ENCODE assay signal across 13 cellular contexts in genomic region chr9:16985559-16986348, GRCh38.
DNase-seq lines count a peak whose midpoint lies in the region; ATAC-seq and TF ChIP-seq lines count a peak whose summit lies in the region.
"Had no signal": no experiment of that assay in that cellular context is flagged by ENCODE, and none has a peak within 500 bp of the region (broad histone marks: within the 10 kb centered on the region; RNA-seq: fewer than 3 reads in every experiment).

No MANE protein-coding gene starts in this region.

- no peaks in the 10 kb centered on the region for H3K36me3 Mint-ChIP-seq in chondrocyte (ENCODE audit: low read depth)

- H3K27ac ChIP-seq in tibial nerve, result peak overlapping the region in 2 of 4 donors; percentile 61 to 87
- H3K27ac ChIP-seq in body of pancreas, result no peak overlapping the region

- TF ChIP-seq CTCF in chondrocyte (IDR thresholded peaks at IDR 0.05) (no peak), tibial nerve (IDR thresholded peaks at IDR 0.05) (no peak), body of pancreas (IDR thresholded peaks at IDR 0.05) (no peak)

- 53% methylated on average over 12 of the region's 12 CpGs for WGBS in tibial nerve, 2 donors
- WGBS in body of pancreas, 2 donors, result 53 to 58% methylated on average over 12 of the region's 12 CpGs

- no peaks in the 10 kb centered on the region for H3K9me3 ChIP-seq in tibial nerve
- H3K9me3 ChIP-seq in body of pancreas, result no peaks in the 10 kb centered on the region

- H3K27me3 ChIP-seq in tibial nerve, result no peaks in the 10 kb centered on the region
- no peaks in the 10 kb centered on the region for H3K27me3 ChIP-seq in body of pancreas

- H3K27me3 Mint-ChIP-seq in chondrocyte (ENCODE audit: low read depth), result no peaks in the 10 kb centered on the region

- H3K4me3 Mint-ChIP-seq in chondrocyte (ENCODE audit: unreplicated experiment), result peak overlapping the region; percentile 57

- intact Hi-C loops in body of pancreas (cut with DNase I), result no loop called here

- H3K4me1 Mint-ChIP-seq in chondrocyte (ENCODE audit: low read depth), result peaks cover 36% of the 10 kb centered on the region

- H3K9me3 Mint-ChIP-seq in chondrocyte (ENCODE audit: low read depth), result no peaks in the 10 kb centered on the region

- DNase-seq in H4 (ENCODE audit: low spot score) (peak; percentile 53), chondrocyte (ENCODE audit: low spot score) (no peak), iris pigment epithelial cell (ENCODE audit: low read depth) (peak; percentile 64), tibial nerve (ENCODE audit: low spot score in 2 of 2) (peak; percentile 14 to 23), NCI-H2196 treated with DMSO at 0.1 percent for 48 hours (lab: John Stamatoyannopoulos, UW; ENCODE audit: unreplicated experiment) (no peak), body of pancreas (no peak), RKO (ENCODE audit: low spot score) (no peak)
- DNase-seq: activated CD4-positive, alpha-beta T cell treated with anti-CD3 and anti-CD28 coated beads, Interleukin-2, amount 50 U/mL, for 4 hours; activated naive CD4-positive, alpha-beta T cell; DMS53; NCI-H146; T-helper 1 cell had no signal

- peak in 1 of 2 donors; percentile 6 for TF ChIP-seq EP300 in tibial nerve (IDR thresholded peaks at IDR 0.05)

- H3K27ac Mint-ChIP-seq in chondrocyte (ENCODE audit: unreplicated experiment), result peak overlapping the region; percentile 93

- H3K36me3 ChIP-seq in tibial nerve (no peaks in the 10 kb centered on the region), body of pancreas (replicated peaks in 1 of 2; ENCODE audit: insufficient read depth in 1 of 2, low read depth in 2 of 2) (no peaks in the 10 kb centered on the region)

- TF ChIP-seq POLR2A in tibial nerve (IDR thresholded peaks at IDR 0.05), result no peak
- no peak for TF ChIP-seq POLR2A in body of pancreas (IDR thresholded peaks at IDR 0.05)

- no peak overlapping the region for H3K4me3 ChIP-seq in tibial nerve
- no peak overlapping the region for H3K4me3 ChIP-seq in body of pancreas

- peaks cover 0 to 21% (median 2%) of the 10 kb centered on the region in 4 donors for H3K4me1 ChIP-seq in tibial nerve
- no peaks in the 10 kb centered on the region for H3K4me1 ChIP-seq in body of pancreas

- ATAC-seq in GM18868 (IDR thresholded peaks at IDR 0.05; ENCODE audit: unreplicated experiment) (no peak), body of pancreas (no peak)

Comparison
In these comparisons a context has a peak if more than half of its experiments do, and no peak if none do; other contexts are left out.
1. DNase-seq: peak in H4 (single experiment), iris pigment epithelial cell (single experiment) and tibial nerve (2 of 2); none in chondrocyte (single experiment), NCI-H2196 treated with DMSO at 0.1 percent for 48 hours (single experiment), body of pancreas (0 of 4) and RKO (single experiment).